Comparison of ENCODE assay signal across 20 cellular contexts in genomic region chr16:47990676-47991075, GRCh38.
DNase-seq lines count a peak whose midpoint lies in the region; ATAC-seq and TF ChIP-seq lines count a peak whose summit lies in the region.
"Had no signal": no experiment of that assay in that cellular context is flagged by ENCODE, and none has a peak within 500 bp of the region (broad histone marks: within the 10 kb centered on the region; RNA-seq: fewer than 3 reads in every experiment).

No MANE protein-coding gene starts in this region.

- no peak overlapping the region for H3K4me3 ChIP-seq in GM23338
- H3K4me3 ChIP-seq in thyroid gland (replicated peaks in 1 of 3), result no peak overlapping the region

- WGBS in thyroid gland, 2 donors, result 78 to 85% methylated on average over 2 of the region's 2 CpGs

- H3K36me3 ChIP-seq in GM23338 (ENCODE audit: insufficient read depth) (no peaks in the 10 kb centered on the region), thyroid gland (no peaks in the 10 kb centered on the region)
- H3K36me3 ChIP-seq: BE2C had no signal

- H3K27me3 Mint-ChIP-seq in GM23338 (ENCODE audit: insufficient read depth, low read depth, poor library complexity), result no peaks in the 10 kb centered on the region
- peaks cover 12% of the 10 kb centered on the region for H3K27me3 Mint-ChIP-seq in activated T-helper 17 cell treated with anti-CD3 and anti-CD28 coated beads, Interleukin-2, amount 50 U/mL, for 72 hours

- H3K36me3 Mint-ChIP-seq in GM23338 (ENCODE audit: low read depth), result no peaks in the 10 kb centered on the region; the same call in 2 of the 3 replicates
- H3K36me3 Mint-ChIP-seq in activated T-helper 17 cell treated with anti-CD3 and anti-CD28 coated beads, Interleukin-2, amount 50 U/mL, for 72 hours (ENCODE audit: low read depth), result no peaks in the 10 kb centered on the region
- H3K36me3 Mint-ChIP-seq: CD4-positive, CD25-positive, alpha-beta regulatory T cell; CD8-positive, alpha-beta memory T cell; IgD-negative memory B cell had no signal

- no peak overlapping the region for H3K4me3 Mint-ChIP-seq in GM23338
- no peak overlapping the region for H3K4me3 Mint-ChIP-seq in activated T-helper 17 cell treated with anti-CD3 and anti-CD28 coated beads, Interleukin-2, amount 50 U/mL, for 72 hours
- H3K4me3 Mint-ChIP-seq: CD4-positive, CD25-positive, alpha-beta regulatory T cell; CD8-positive, alpha-beta memory T cell; IgD-negative memory B cell had no signal

- H3K27ac ChIP-seq in GM23338 (ENCODE audit: low read depth) (no peak overlapping the region), thyroid gland (no peak overlapping the region)

- DNase-seq in GM23338 (ENCODE audit: low spot score) (no peak), RPMI7951 (ENCODE audit: low read depth) (peak; percentile 24), islet precursor cell (peak; percentile 32), thyroid gland (no peak)
- DNase-seq: ACHN; BE2C; C1 segment of cervical spinal cord; CD4-positive, CD25-positive, alpha-beta regulatory T cell; CD8-positive, alpha-beta memory T cell; COR-L47; DMS 273 treated with DMSO at 0.1 percent for 48 hours; DMS53; DND-41; GOT3; H7; KG1 had no signal

- H3K27me3 ChIP-seq in GM23338 (ENCODE audit: insufficient read depth), result no peaks in the 10 kb centered on the region
- H3K27me3 ChIP-seq in thyroid gland, result no peaks in the 10 kb centered on the region
- H3K27me3 ChIP-seq: BE2C had no signal

- intact Hi-C loops in thyroid gland (cut with DNase I), result no loop called here

- TF ChIP-seq CTCF in GM23338 (conservative IDR thresholded peaks at IDR 0.05; ENCODE audit: low read depth in 2 of 2) (no peak), thyroid gland (IDR thresholded peaks at IDR 0.05) (no peak)

- no peaks in the 10 kb centered on the region for H3F3A ChIP-seq in GM23338 (replicated peaks; ENCODE audit: low read depth)

- H3K27ac Mint-ChIP-seq in GM23338, result no peak overlapping the region
- no peak overlapping the region for H3K27ac Mint-ChIP-seq in activated T-helper 17 cell treated with anti-CD3 and anti-CD28 coated beads, Interleukin-2, amount 50 U/mL, for 72 hours
- H3K27ac Mint-ChIP-seq: CD4-positive, CD25-positive, alpha-beta regulatory T cell; CD8-positive, alpha-beta memory T cell; IgD-negative memory B cell had no signal

- no peaks in the 10 kb centered on the region for H4K20me1 ChIP-seq in GM23338 (replicated peaks; ENCODE audit: insufficient read depth)

- no peaks in the 10 kb centered on the region for H3K9me3 ChIP-seq in thyroid gland
- H3K9me3 ChIP-seq: BE2C had no signal

- peak overlapping the region; percentile 60; the same call in 1 of the 2 replicates for H2AFZ ChIP-seq in GM23338

- no peak overlapping the region for H3K4me2 ChIP-seq in GM23338

- H3K9me3 Mint-ChIP-seq in GM23338, result peaks cover 12% of the 10 kb centered on the region
- no peaks in the 10 kb centered on the region for H3K9me3 Mint-ChIP-seq in activated T-helper 17 cell treated with anti-CD3 and anti-CD28 coated beads, Interleukin-2, amount 50 U/mL, for 72 hours

- H3K4me1 ChIP-seq in GM23338 (ENCODE audit: insufficient read depth), result 0 out of 2 replicates have a peak, but pooled peaks cover 3% of the 10 kb centered on the region
- no peaks in the 10 kb centered on the region for H3K4me1 ChIP-seq in thyroid gland
- H3K4me1 ChIP-seq: BE2C had no signal

- no peak for ATAC-seq in GM23338
- ATAC-seq in GM21529 (IDR thresholded peaks at IDR 0.05; ENCODE audit: unreplicated experiment), result no peak
- ATAC-seq in activated T-helper 17 cell treated with anti-CD3 and anti-CD28 coated beads, Interleukin-2, amount 50 U/mL, for 72 hours (replicated peaks), result no peak
- no peak for ATAC-seq in HG02610 (IDR thresholded peaks at IDR 0.05; ENCODE audit: unreplicated experiment)

- H3K4me1 Mint-ChIP-seq in GM23338, result peaks cover 6% of the 10 kb centered on the region
- H3K4me1 Mint-ChIP-seq in activated T-helper 17 cell treated with anti-CD3 and anti-CD28 coated beads, Interleukin-2, amount 50 U/mL, for 72 hours, result no peaks in the 10 kb centered on the region
- H3K4me1 Mint-ChIP-seq: CD4-positive, CD25-positive, alpha-beta regulatory T cell; CD8-positive, alpha-beta memory T cell; IgD-negative memory B cell had no signal

- H3K79me2 ChIP-seq in GM23338 (replicated peaks; ENCODE audit: insufficient read depth), result no peaks in the 10 kb centered on the region

- peaks cover 2% of the 10 kb centered on the region for H3K9me2 ChIP-seq in GM23338 (ENCODE audit: insufficient read depth)

- TF ChIP-seq POLR2A in thyroid gland (IDR thresholded peaks at IDR 0.05), result no peak

TF ChIP-seq in GM23338, 12 proteins besides CTCF, POLR2A, EP300 and RAD21 (continues in another document):
- TF ChIP-seq NANOG (IDR thresholded peaks at IDR 0.05; ENCODE audit: borderline replicate concordance) (no peak), JUNB (IDR thresholded peaks at IDR 0.05; ENCODE audit: unreplicated experiment) (no peak), STAT1 (IDR thresholded peaks at IDR 0.05; ENCODE audit: unreplicated experiment) (no peak), CREB1 (CRISPR knock-in tag; IDR thresholded peaks at IDR 0.05; ENCODE audit: low read depth) (no peak), POLR2AphosphoS5 (IDR thresholded peaks at IDR 0.05; ENCODE audit: low read depth) (no peak), REST (IDR thresholded peaks at IDR 0.05; ENCODE audit: unreplicated experiment) (no peak), EZH2phosphoT487 (IDR thresholded peaks at IDR 0.05; ENCODE audit: unreplicated experiment) (no peak), ZNF331 (CRISPR knock-in tag; IDR thresholded peaks at IDR 0.05; ENCODE audit: low read depth) (no peak), ZNF114 (CRISPR knock-in tag; IDR thresholded peaks at IDR 0.05) (no peak), EZH2 (IDR thresholded peaks at IDR 0.05; ENCODE audit: low read depth, unreplicated experiment) (no peak), ETS1 (IDR thresholded peaks at IDR 0.05) (no peak)

Comparison
In these comparisons a context has a peak if more than half of its experiments do, and no peak if none do; other contexts are left out.
1. DNase-seq: peak in RPMI7951 (single experiment) and islet precursor cell (single experiment); none in GM23338 (single experiment) and thyroid gland (0 of 2).